In genomic region chr3:194504861-194505260, GRCh38 we compare ENCODE assay signal across 4 cellular contexts.
"Had no signal": no experiment of that assay in that cellular context is flagged by ENCODE, and none has a peak within 500 bp of the region (broad histone marks: within the 10 kb centered on the region; RNA-seq: fewer than 3 reads in every experiment).

No MANE protein-coding gene starts in this region.

- ATAC-seq: GM23338 had no signal

- H3K4me3 Mint-ChIP-seq: GM23338, H9, IgD-negative memory B cell had no signal

- H3K27me3 Mint-ChIP-seq: IgD-negative memory B cell had no signal

- DNase-seq: H9, HCEC 1CT had no signal

- H3K9me3 Mint-ChIP-seq: GM23338, H9, IgD-negative memory B cell had no signal

- H3K36me3 Mint-ChIP-seq: IgD-negative memory B cell had no signal

- H3K4me1 Mint-ChIP-seq: IgD-negative memory B cell had no signal

- H3K27ac Mint-ChIP-seq: GM23338, H9, IgD-negative memory B cell had no signal

- H3K4me3 ChIP-seq: GM23338 had no signal
